19 cellular contexts compared by ENCODE assay signal in the genomic region with DNA sequence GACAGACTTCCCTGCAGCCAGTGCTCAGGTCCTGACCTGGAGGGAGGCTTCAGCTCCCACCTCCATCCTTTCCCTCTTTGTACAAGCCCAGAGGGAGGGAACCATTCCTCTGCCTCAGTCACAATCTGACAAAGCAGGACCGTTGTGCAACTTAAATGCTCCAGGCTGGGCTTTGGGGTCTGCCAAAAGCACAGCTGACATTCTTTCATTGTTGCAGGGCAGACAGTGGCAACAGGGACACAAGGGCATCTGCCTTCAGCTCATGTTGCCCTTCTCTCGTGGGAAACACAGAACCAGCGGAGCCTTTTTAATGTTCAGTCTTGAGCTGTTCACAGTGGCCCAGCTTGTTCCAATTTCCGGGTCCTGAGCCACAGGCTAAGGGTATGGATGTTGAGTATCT.
"Had no signal": no experiment of that assay in that cellular context is flagged by ENCODE, and none has a peak within 500 bp of the region (broad histone marks: within the 10 kb centered on the region; RNA-seq: fewer than 3 reads in every experiment).

No MANE protein-coding gene starts in this region.

- H3K27ac Mint-ChIP-seq: stimulated activated naive CD8-positive, alpha-beta T cell treated with anti-CD3 and anti-CD28 coated beads, Interleukin-15, Interleukin-2, amounts not matched to agents 100 ng/mL and 50 ng/mL, for 24 hours had no signal

- H3K4me3 ChIP-seq: dorsolateral prefrontal cortex, sigmoid colon, testis, tibial nerve had no signal

- ATAC-seq: left lobe of liver had no signal

- H3K36me3 ChIP-seq: neutrophil, sigmoid colon, tibial nerve had no signal

- H3K4me3 Mint-ChIP-seq: mesothelial cell of epicardium; nephron; stimulated activated naive CD8-positive, alpha-beta T cell treated with anti-CD3 and anti-CD28 coated beads, Interleukin-15, Interleukin-2, amounts not matched to agents 100 ng/mL and 50 ng/mL, for 24 hours had no signal

- FAIRE-seq: small intestine had no signal

- H3K27ac ChIP-seq: dorsolateral prefrontal cortex, neutrophil, sigmoid colon, testis, tibial nerve had no signal

- H3K9me3 Mint-ChIP-seq: mesothelial cell of epicardium; naive B cell; nephron; stimulated activated naive CD8-positive, alpha-beta T cell treated with anti-CD3 and anti-CD28 coated beads, Interleukin-15, Interleukin-2, amounts not matched to agents 100 ng/mL and 50 ng/mL, for 24 hours had no signal

- H3K36me3 Mint-ChIP-seq: mesothelial cell of epicardium, naive B cell had no signal

- H3K9me3 ChIP-seq: neutrophil, sigmoid colon, testis, tibial nerve had no signal

- H3K4me1 ChIP-seq: sigmoid colon, testis, tibial nerve had no signal

- H3K27me3 ChIP-seq: neutrophil, sigmoid colon, testis, tibial nerve had no signal

- DNase-seq: central memory CD4-positive, alpha-beta T cell; cortex of kidney; dorsolateral prefrontal cortex; effector CD8-positive, alpha-beta T cell; foreskin melanocyte; islet precursor cell; mammary epithelial cell; naive B cell; posterior cingulate gyrus; sigmoid colon; small intestine; stimulated activated CD4-positive, alpha-beta T cell treated with anti-CD3 and anti-CD28 coated beads, Interleukin-12 subunit alpha, Interleukin-12 subunit beta, amount 100 ng/mL, for 4 hours; testis had no signal
